ENCODE assay signal across 10 cellular contexts in the genomic region with DNA sequence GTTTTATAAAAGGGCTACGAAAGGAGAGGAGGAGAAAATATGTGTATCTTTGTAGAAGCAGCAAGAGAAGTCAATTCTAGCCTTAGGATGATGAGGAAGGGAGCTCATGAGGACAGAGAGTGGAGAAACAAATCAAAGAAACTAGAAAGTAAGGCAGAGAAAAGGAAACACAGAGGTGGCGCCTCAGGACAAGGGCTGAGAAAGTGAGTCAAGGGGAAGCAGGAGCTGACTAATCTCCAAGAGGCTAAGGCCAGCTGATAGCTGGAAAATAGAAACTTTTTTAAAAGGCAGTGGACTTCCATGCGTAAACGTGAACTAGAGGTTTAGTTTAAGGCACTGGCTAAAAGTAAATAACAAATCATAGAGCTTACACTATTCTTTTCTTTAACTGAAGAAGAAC.
DNase-seq lines count a peak whose midpoint lies in the region; ATAC-seq and TF ChIP-seq lines count a peak whose summit lies in the region.
"Had no signal": no experiment of that assay in that cellular context is flagged by ENCODE, and none has a peak within 500 bp of the region (broad histone marks: within the 10 kb centered on the region; RNA-seq: fewer than 3 reads in every experiment).

No MANE protein-coding gene starts in this region.

- CTCF ChIA-PET in activated CD8-positive, alpha-beta memory T cell treated with anti-CD3 and anti-CD28 coated beads, Interleukin-2, amount 10 ng/mL, durations not matched to agents 7 days and 5 days (lab: Charles Lee), result interaction anchor here (0.8 to 2.8 kb wide), 6 partner anchors 24 to 174 kb away, joined by 3 to 9 read pairs (median 4); no protein-coding TSS in a partner anchor

- H3K27ac Mint-ChIP-seq in activated CD8-positive, alpha-beta memory T cell treated with anti-CD3 and anti-CD28 coated beads, Interleukin-2, amount 10 ng/mL, durations not matched to agents 7 days and 5 days, result peak overlapping the region; percentile 49
- peak overlapping the region; percentile 42 for H3K27ac Mint-ChIP-seq in endodermal cell
- H3K27ac Mint-ChIP-seq in stimulated activated effector memory CD8-positive, alpha-beta T cell treated with anti-CD3 and anti-CD28 coated beads, Interleukin-12 subunit alpha, Interleukin-12 subunit beta, amount 100 ng/mL, for 72 hours, result peak overlapping the region; percentile 83

- TF ChIP-seq CTCF in RWPE2 (IDR thresholded peaks at IDR 0.05; ENCODE audit: poor library complexity, severe bottlenecking), result no peak
- no peak for TF ChIP-seq CTCF in endodermal cell (conservative IDR thresholded peaks at IDR 0.05)

- H3K9ac ChIP-seq in endodermal cell (ENCODE audit: extremely low read depth, low read length, poor library complexity, severe bottlenecking), result no peak overlapping the region

- H3K9me3 ChIP-seq in RWPE2 (ENCODE audit: severe bottlenecking) (no peaks in the 10 kb centered on the region), endodermal cell (ENCODE audit: control insufficient read depth, low read length) (no peaks in the 10 kb centered on the region)
- H3K9me3 ChIP-seq: HAP-1 had no signal

- WGBS in endodermal cell (ENCODE audit: insufficient coverage in 1 of 2, insufficient read length in 1 of 2), 2 experiments, result 68 to 70% methylated on average over 2 to 4 of the region's 4 CpGs

- H3K4me1 Mint-ChIP-seq in activated CD8-positive, alpha-beta memory T cell treated with anti-CD3 and anti-CD28 coated beads, Interleukin-2, amount 10 ng/mL, durations not matched to agents 7 days and 5 days, result peaks cover 82% of the 10 kb centered on the region
- peaks cover 30% of the 10 kb centered on the region for H3K4me1 Mint-ChIP-seq in endodermal cell
- H3K4me1 Mint-ChIP-seq in stimulated activated effector memory CD8-positive, alpha-beta T cell treated with anti-CD3 and anti-CD28 coated beads, Interleukin-12 subunit alpha, Interleukin-12 subunit beta, amount 100 ng/mL, for 72 hours, result peaks cover 83% of the 10 kb centered on the region

- no peak overlapping the region for H3K4me3 Mint-ChIP-seq in activated CD8-positive, alpha-beta memory T cell treated with anti-CD3 and anti-CD28 coated beads, Interleukin-2, amount 10 ng/mL, durations not matched to agents 7 days and 5 days
- H3K4me3 Mint-ChIP-seq in endodermal cell, result no peak overlapping the region
- H3K4me3 Mint-ChIP-seq in stimulated activated effector memory CD8-positive, alpha-beta T cell treated with anti-CD3 and anti-CD28 coated beads, Interleukin-12 subunit alpha, Interleukin-12 subunit beta, amount 100 ng/mL, for 72 hours, result peak overlapping the region; percentile 29

- H3K27me3 ChIP-seq in RWPE2 (ENCODE audit: insufficient read depth, poor library complexity, severe bottlenecking) (no peaks in the 10 kb centered on the region), endodermal cell (ENCODE audit: control insufficient read depth, insufficient read depth, low read length, poor library complexity, severe bottlenecking) (no peaks in the 10 kb centered on the region)

- no peak for ATAC-seq in activated CD8-positive, alpha-beta memory T cell treated with anti-CD3 and anti-CD28 coated beads, Interleukin-2, amount 10 ng/mL, durations not matched to agents 7 days and 5 days
- peak; percentile 61; the same call in 2 of the 3 replicates for ATAC-seq in RWPE2 (ENCODE audit: low read depth)
- ATAC-seq in stimulated activated effector memory CD8-positive, alpha-beta T cell treated with anti-CD3 and anti-CD28 coated beads, Interleukin-12 subunit alpha, Interleukin-12 subunit beta, amount 100 ng/mL, for 72 hours, result peak; percentile 78
- ATAC-seq in GM21515 (IDR thresholded peaks at IDR 0.05; ENCODE audit: unreplicated experiment), result no peak

- peaks cover 6% of the 10 kb centered on the region for H3K4me1 ChIP-seq in RWPE2 (ENCODE audit: insufficient read depth, poor library complexity, severe bottlenecking)
- H3K4me1 ChIP-seq in endodermal cell (ENCODE audit: control insufficient read depth, insufficient read depth, low read length), result no peaks in the 10 kb centered on the region
- H3K4me1 ChIP-seq: HAP-1 had no signal

- no peak overlapping the region for H3K27ac ChIP-seq in RWPE2 (ENCODE audit: poor library complexity, severe bottlenecking)
- H3K27ac ChIP-seq in endodermal cell (ENCODE audit: low read depth, low read length), result no peak overlapping the region

- DNase-seq in activated CD8-positive, alpha-beta memory T cell treated with anti-CD3 and anti-CD28 coated beads, Interleukin-2, amount 10 ng/mL, durations not matched to agents 7 days and 5 days, result no peak
- DNase-seq in activated CD8-positive, alpha-beta memory T cell treated with anti-CD3 and anti-CD28 coated beads, Interleukin-2, amount 50 U/mL, for 48 hours, result no peak
- DNase-seq in RWPE2 (ENCODE audit: low spot score), result no peak
- DNase-seq in endodermal cell, result no peak
- DNase-seq in stimulated activated effector memory CD8-positive, alpha-beta T cell treated with anti-CD3 and anti-CD28 coated beads, Interleukin-12 subunit alpha, Interleukin-12 subunit beta, amount 100 ng/mL, for 72 hours (ENCODE audit: low spot score in 2 of 2), result no peak
- DNase-seq in NK-92 (lab: John Stamatoyannopoulos, UW; ENCODE audit: unreplicated experiment), result no peak
- no peak for DNase-seq in NCI-H526 (lab: John Stamatoyannopoulos, UW)
- DNase-seq: NCI-H2029 had no signal

- H3K36me3 Mint-ChIP-seq in activated CD8-positive, alpha-beta memory T cell treated with anti-CD3 and anti-CD28 coated beads, Interleukin-2, amount 10 ng/mL, durations not matched to agents 7 days and 5 days, result peaks cover 49% of the 10 kb centered on the region
- H3K36me3 Mint-ChIP-seq in endodermal cell (ENCODE audit: low read depth), result no peaks in the 10 kb centered on the region
- H3K36me3 Mint-ChIP-seq in stimulated activated effector memory CD8-positive, alpha-beta T cell treated with anti-CD3 and anti-CD28 coated beads, Interleukin-12 subunit alpha, Interleukin-12 subunit beta, amount 100 ng/mL, for 72 hours, result peaks cover 74% of the 10 kb centered on the region

- no peaks in the 10 kb centered on the region for H3K27me3 Mint-ChIP-seq in activated CD8-positive, alpha-beta memory T cell treated with anti-CD3 and anti-CD28 coated beads, Interleukin-2, amount 10 ng/mL, durations not matched to agents 7 days and 5 days
- H3K27me3 Mint-ChIP-seq in endodermal cell (ENCODE audit: insufficient read depth), result no peaks in the 10 kb centered on the region

- H3K4me3 ChIP-seq in RWPE2 (ENCODE audit: severe bottlenecking) (no peak overlapping the region), endodermal cell (ENCODE audit: low read length) (peak overlapping the region; percentile 50)
- H3K4me3 ChIP-seq: HAP-1 had no signal

- H3K9me3 Mint-ChIP-seq in activated CD8-positive, alpha-beta memory T cell treated with anti-CD3 and anti-CD28 coated beads, Interleukin-2, amount 10 ng/mL, durations not matched to agents 7 days and 5 days (ENCODE audit: low read depth), result no peaks in the 10 kb centered on the region
- H3K9me3 Mint-ChIP-seq in endodermal cell, result no peaks in the 10 kb centered on the region
- no peaks in the 10 kb centered on the region for H3K9me3 Mint-ChIP-seq in stimulated activated effector memory CD8-positive, alpha-beta T cell treated with anti-CD3 and anti-CD28 coated beads, Interleukin-12 subunit alpha, Interleukin-12 subunit beta, amount 100 ng/mL, for 72 hours

- no peaks in the 10 kb centered on the region for H3K36me3 ChIP-seq in RWPE2 (ENCODE audit: low read depth)
- H3K36me3 ChIP-seq in endodermal cell (ENCODE audit: control insufficient read depth, insufficient read depth, low read length), result no peaks in the 10 kb centered on the region
- H3K36me3 ChIP-seq: HAP-1 had no signal

Comparison
In these comparisons a context has a peak if more than half of its experiments do, and no peak if none do; other contexts are left out.
1. ATAC-seq: peak in RWPE2 (single experiment) and stimulated activated effector memory CD8-positive, alpha-beta T cell treated with anti-CD3 and anti-CD28 coated beads, Interleukin-12 subunit alpha, Interleukin-12 subunit beta, amount 100 ng/mL, for 72 hours (single experiment); none in activated CD8-positive, alpha-beta memory T cell treated with anti-CD3 and anti-CD28 coated beads, Interleukin-2, amount 10 ng/mL, durations not matched to agents 7 days and 5 days (single experiment) and GM21515 (single experiment).
2. Peak in every context shown above with its lines, with median percentiles within 50 percentile points of each other: H3K27ac Mint-ChIP-seq.